Comparison of ENCODE assay signal across 12 cellular contexts in genomic region chr4:2592572-2592971, GRCh38. TPM values are rescaled to one million over a fixed set of nuclear protein-coding genes. Genes with fewer than 3 reads are reported as not detected.
DNase-seq lines count a peak whose midpoint lies in the region; ATAC-seq and TF ChIP-seq lines count a peak whose summit lies in the region.
"Had no signal": no experiment of that assay in that cellular context is flagged by ENCODE, and none has a peak within 500 bp of the region (broad histone marks: within the 10 kb centered on the region; RNA-seq: fewer than 3 reads in every experiment).

No MANE protein-coding gene starts in this region.

- no peak overlapping the region for H2AFZ ChIP-seq in osteoblast (ENCODE audit: low read length)

- ATAC-seq in esophagus mucosa, result no peak
- ATAC-seq in GM18873 (IDR thresholded peaks at IDR 0.05; ENCODE audit: low FRiP score, unreplicated experiment), result no peak

- H4K20me1 ChIP-seq in osteoblast (ENCODE audit: insufficient read depth, low read length), result peaks cover 79% of the 10 kb centered on the region

- H3K9me3 Mint-ChIP-seq in T-helper 1 cell treated with Interleukin-12 subunit alpha and Interleukin-12 subunit beta and Interleukin-4 antibody, amounts not matched to agents 30 μg/mL and 1 μg/mL, for 36 hours, result no peaks in the 10 kb centered on the region
- H3K9me3 Mint-ChIP-seq in endodermal cell (no peaks in the 10 kb centered on the region), Calu3 (ENCODE audit: low read depth, unreplicated experiment) (no peaks in the 10 kb centered on the region)
- H3K9me3 Mint-ChIP-seq: natural killer cell had no signal

- no peak for DNase-seq in T-helper 1 cell
- peak; percentile 74 to 86 for DNase-seq in Kasumi-1 (lab: John Stamatoyannopoulos, UW)
- peak; percentile 79 for DNase-seq in endodermal cell
- peak; percentile 19 for DNase-seq in osteoblast (ENCODE audit: insufficient read length, low spot score, missing footprints)
- no peak for DNase-seq in Calu3
- DNase-seq: central memory CD4-positive, alpha-beta T cell; esophagus squamous epithelium; natural killer cell; Peyer's patch had no signal

- peaks cover 10% of the 10 kb centered on the region for H3K36me3 ChIP-seq in endodermal cell (ENCODE audit: control insufficient read depth, insufficient read depth, low read length)
- peaks cover 3% of the 10 kb centered on the region for H3K36me3 ChIP-seq in osteoblast (ENCODE audit: insufficient read depth, low read length)

- H3K4me1 Mint-ChIP-seq in T-helper 1 cell treated with Interleukin-12 subunit alpha and Interleukin-12 subunit beta and Interleukin-4 antibody, amounts not matched to agents 30 μg/mL and 1 μg/mL, for 36 hours (ENCODE audit: low read depth), result peaks cover 34% of the 10 kb centered on the region
- H3K4me1 Mint-ChIP-seq in endodermal cell (peaks cover 54% of the 10 kb centered on the region), Calu3 (ENCODE audit: low read depth, unreplicated experiment) (peaks cover 16% of the 10 kb centered on the region)

- H3K27ac Mint-ChIP-seq in T-helper 1 cell treated with Interleukin-12 subunit alpha and Interleukin-12 subunit beta and Interleukin-4 antibody, amounts not matched to agents 30 μg/mL and 1 μg/mL, for 36 hours, result peak overlapping the region; percentile 61
- peak overlapping the region; percentile 75 for H3K27ac Mint-ChIP-seq in endodermal cell
- H3K27ac Mint-ChIP-seq in Calu3 (ENCODE audit: unreplicated experiment), result no peak overlapping the region

- BruUV-seq in Calu3 (replicated peaks; lab: Mats Ljungman, UMichigan), result no TSS peak

- CTCF ChIA-PET in Calu3 (lab: Charles Lee), result no interaction called here

- intact Hi-C loops in Calu3 (cut with micrococcal nuclease; ENCODE audit: unreplicated experiment), result no loop called here

- H3K79me2 ChIP-seq in osteoblast (ENCODE audit: insufficient read depth, low read length), result peaks cover 98% of the 10 kb centered on the region

- TF ChIP-seq CTCF in endodermal cell (conservative IDR thresholded peaks at IDR 0.05) (no peak), osteoblast (IDR thresholded peaks at IDR 0.05; ENCODE audit: extremely low read depth, low read depth, low read length) (no peak), Calu3 (IDR thresholded peaks at IDR 0.05; ENCODE audit: unreplicated experiment) (no peak)

- no peaks in the 10 kb centered on the region for H3K27me3 Mint-ChIP-seq in T-helper 1 cell treated with Interleukin-12 subunit alpha and Interleukin-12 subunit beta and Interleukin-4 antibody, amounts not matched to agents 30 μg/mL and 1 μg/mL, for 36 hours (ENCODE audit: low read depth)
- H3K27me3 Mint-ChIP-seq in endodermal cell (ENCODE audit: insufficient read depth) (no peaks in the 10 kb centered on the region), Calu3 (ENCODE audit: unreplicated experiment) (no peaks in the 10 kb centered on the region)

- H3K4me1 ChIP-seq in endodermal cell (ENCODE audit: control insufficient read depth, insufficient read depth, low read length), result peaks cover 22% of the 10 kb centered on the region
- peaks cover 10% of the 10 kb centered on the region for H3K4me1 ChIP-seq in osteoblast (ENCODE audit: insufficient read depth, low read length)

- H3K4me3 Mint-ChIP-seq in T-helper 1 cell treated with Interleukin-12 subunit alpha and Interleukin-12 subunit beta and Interleukin-4 antibody, amounts not matched to agents 30 μg/mL and 1 μg/mL, for 36 hours, result no peak overlapping the region
- no peak overlapping the region for H3K4me3 Mint-ChIP-seq in endodermal cell
- no peak overlapping the region for H3K4me3 Mint-ChIP-seq in Calu3 (ENCODE audit: low read depth, unreplicated experiment)
- H3K4me3 Mint-ChIP-seq: natural killer cell had no signal

- no peak overlapping the region for H3K4me2 ChIP-seq in osteoblast (ENCODE audit: insufficient read depth, low read length)

- H3K9ac ChIP-seq in endodermal cell (ENCODE audit: extremely low read depth, low read length, poor library complexity, severe bottlenecking), result no peak overlapping the region

- 82 to 88% methylated on average over 3 to 6 of the region's 6 CpGs for WGBS in endodermal cell (ENCODE audit: insufficient coverage in 1 of 2, insufficient read length in 1 of 2), 2 experiments

- H3K9me3 ChIP-seq in endodermal cell (ENCODE audit: control insufficient read depth, low read length), result no peaks in the 10 kb centered on the region
- H3K9me3 ChIP-seq in osteoblast (ENCODE audit: low read depth, low read length), result no peaks in the 10 kb centered on the region
- H3K9me3 ChIP-seq: esophagus squamous epithelium, Peyer's patch had no signal

- H3K27ac ChIP-seq in endodermal cell (ENCODE audit: low read depth, low read length) (peak overlapping the region; percentile 51), osteoblast (ENCODE audit: low read depth, low read length) (no peak overlapping the region)
- H3K27ac ChIP-seq: esophagus squamous epithelium, Peyer's patch had no signal

- H3K27me3 ChIP-seq in endodermal cell (ENCODE audit: control insufficient read depth, insufficient read depth, low read length, poor library complexity, severe bottlenecking), result no peaks in the 10 kb centered on the region
- no peaks in the 10 kb centered on the region for H3K27me3 ChIP-seq in osteoblast (ENCODE audit: insufficient read depth, low read length)
- H3K27me3 ChIP-seq: esophagus squamous epithelium, Peyer's patch had no signal

- peaks cover 9% of the 10 kb centered on the region for H3K36me3 Mint-ChIP-seq in T-helper 1 cell treated with Interleukin-12 subunit alpha and Interleukin-12 subunit beta and Interleukin-4 antibody, amounts not matched to agents 30 μg/mL and 1 μg/mL, for 36 hours (ENCODE audit: low read depth)
- H3K36me3 Mint-ChIP-seq in endodermal cell (ENCODE audit: low read depth), result peaks cover 3% of the 10 kb centered on the region
- no peaks in the 10 kb centered on the region for H3K36me3 Mint-ChIP-seq in Calu3 (ENCODE audit: insufficient read depth, unreplicated experiment)

- H3K4me3 ChIP-seq in endodermal cell (ENCODE audit: low read length) (no peak overlapping the region), osteoblast (ENCODE audit: insufficient read depth, low read length) (no peak overlapping the region)
- H3K4me3 ChIP-seq: esophagus squamous epithelium, Peyer's patch had no signal

RNA-seq across cellular contexts. Expression of gene FAM193A, which starts 56.1 kb away (rescaled TPM):
- total RNA-seq in endodermal cell (10 to 100 TPM; 32.1 to 39.0 TPM), osteoblast (22.4 and 23.2 TPM in 2 replicates), Calu3 (2022) (20.0 and 22.2 TPM in 2 replicates), esophagus mucosa (12.0 TPM)
- polyA plus RNA-seq in endodermal cell (2013, experiment 1 of 2), result 26.9 TPM
- polyA plus RNA-seq in endodermal cell (2013, experiment 2 of 2), result 25.5 TPM

Comparison
In these comparisons a context has a peak if more than half of its experiments do, and no peak if none do; other contexts are left out.
1. DNase-seq: peak in Kasumi-1 (2 of 2), endodermal cell (single experiment) and osteoblast (single experiment); none in T-helper 1 cell (0 of 5) and Calu3 (single experiment).